ENCODE assay signal across 39 cellular contexts in the genomic region with DNA sequence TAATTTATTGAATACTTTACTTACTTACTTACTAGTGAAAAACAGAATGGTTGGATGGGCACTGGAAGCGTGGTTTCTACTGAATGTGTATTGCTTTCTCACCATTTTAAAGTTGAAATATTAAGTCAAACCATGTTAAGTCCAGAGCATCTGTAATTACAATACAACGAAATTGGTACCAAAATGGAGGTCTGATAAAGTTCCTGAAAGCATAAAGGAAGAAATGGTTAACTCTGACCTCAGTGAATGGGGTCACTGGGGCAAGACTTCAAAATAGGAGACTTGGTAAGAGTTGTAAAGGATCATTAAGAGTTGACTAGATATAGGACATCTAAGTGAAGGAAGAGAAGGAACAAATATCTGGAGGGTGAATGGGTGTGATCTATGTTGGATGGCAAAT.
"Had no signal": no experiment of that assay in that cellular context is flagged by ENCODE, and none has a peak within 500 bp of the region (broad histone marks: within the 10 kb centered on the region; RNA-seq: fewer than 3 reads in every experiment).

No MANE protein-coding gene starts in this region.

- H3K4me3 ChIP-seq: adrenal gland, ascending aorta, body of pancreas, breast epithelium, cardiac muscle cell had no signal

- H3K4me1 Mint-ChIP-seq: brain had no signal

- H3K27ac ChIP-seq: adrenal gland, ascending aorta, body of pancreas, brain microvascular endothelial cell, breast epithelium, cardiac muscle cell had no signal

- FAIRE-seq: astrocyte, bronchial epithelial cell had no signal

- H3K9me3 Mint-ChIP-seq: activated naive CD4-positive, alpha-beta T cell treated with anti-CD3 and anti-CD28 coated beads for 36 hours; activated naive CD4-positive, alpha-beta T cell treated with anti-CD3 and anti-CD28 coated beads, Interleukin-2, amount 50 U/mL, for 24 hours; activated naive CD8-positive, alpha-beta T cell treated with anti-CD3 and anti-CD28 coated beads for 36 hours; activated T-cell treated with anti-CD3 and anti-CD28 coated beads, Interleukin-2, amount 50 U/mL, for 4 hours; central memory CD8-positive, alpha-beta T cell had no signal

- H3K27me3 ChIP-seq: adrenal gland, ascending aorta, body of pancreas, brain microvascular endothelial cell, breast epithelium, cardiac muscle cell had no signal

- ATAC-seq: activated naive CD4-positive, alpha-beta T cell treated with anti-CD3 and anti-CD28 coated beads, Interleukin-2, amount 50 U/mL, for 72 hours; activated naive CD8-positive, alpha-beta T cell treated with anti-CD3 and anti-CD28 coated beads, Interleukin-2, amount 50 U/mL, for 24 hours; activated T-cell treated with anti-CD3 and anti-CD28 coated beads, Interleukin-2, amount 50 U/mL, for 4 hours; activated T-cell treated with anti-CD3 and anti-CD28 coated beads, Interleukin-2, amount 50 U/mL, for 72 hours; body of pancreas had no signal

- H3K27me3 Mint-ChIP-seq: activated T-helper 17 cell treated with anti-CD3 and anti-CD28 coated beads, Interleukin-2, amount 50 U/mL, for 72 hours had no signal

- H3K4me1 ChIP-seq: adrenal gland, ascending aorta, body of pancreas, breast epithelium had no signal

- H3K27ac Mint-ChIP-seq: activated naive CD4-positive, alpha-beta T cell treated with anti-CD3 and anti-CD28 coated beads for 36 hours; activated naive CD4-positive, alpha-beta T cell treated with anti-CD3 and anti-CD28 coated beads, Interleukin-2, amount 10 ng/mL, durations not matched to agents 7 days and 5 days; activated naive CD4-positive, alpha-beta T cell treated with anti-CD3 and anti-CD28 coated beads, Interleukin-2, amount 50 U/mL, for 24 hours; activated naive CD4-positive, alpha-beta T cell treated with anti-CD3 and anti-CD28 coated beads, Interleukin-2, amount 50 U/mL, for 72 hours; activated naive CD8-positive, alpha-beta T cell; activated naive CD8-positive, alpha-beta T cell treated with anti-CD3 and anti-CD28 coated beads for 36 hours; activated naive CD8-positive, alpha-beta T cell treated with anti-CD3 and anti-CD28 coated beads, Interleukin-2, amount 10 ng/mL, durations not matched to agents 7 days and 5 days; activated naive CD8-positive, alpha-beta T cell treated with anti-CD3 and anti-CD28 coated beads, Interleukin-2, amount 50 U/mL, for 24 hours; activated T-cell treated with anti-CD3 and anti-CD28 coated beads, Interleukin-2, amount 50 U/mL, for 24 hours; activated T-cell treated with anti-CD3 and anti-CD28 coated beads, Interleukin-2, amount 50 U/mL, for 72 hours; activated T-helper 1 cell treated with anti-CD3 and anti-CD28 coated beads, Interleukin-12 subunit alpha, Interleukin-12 subunit beta, Interleukin-2, Interleukin-4 antibody, amounts not matched to agents 30 ng/mL and 10 ng/mL and 1 ng/mL, durations not matched to agents 14 hours and 24 hours and 36 hours; activated T-helper 17 cell treated with anti-CD3 and anti-CD28 coated beads, Interleukin-2, amount 50 U/mL, for 72 hours; activated T-helper 2 cell treated with anti-CD3 and anti-CD28 coated beads, Interferon-gamma antibody, Interleukin-2, Interleukin-4, amounts not matched to agents 10 μg/mL and 5 μg/mL and 100 μg/mL, durations not matched to agents 14 hours and 24 hours and 36 hours; brain had no signal

- DNase-seq: activated effector memory CD4-positive, alpha-beta T cell treated with anti-CD3 and anti-CD28 coated beads, Interleukin-2, amount 50 U/mL, for 16 hours; activated effector memory CD4-positive, alpha-beta T cell treated with Interleukin-2 at 50 U/mL for 16 hours; activated gamma-delta T cell; activated gamma-delta T cell treated with Interleukin-2 at 50 U/mL for 16 hours; activated naive CD4-positive, alpha-beta T cell; activated naive CD4-positive, alpha-beta T cell treated with anti-CD3 and anti-CD28 coated beads, Interleukin-2, amount 10 ng/mL, durations not matched to agents 7 days and 5 days; activated naive CD4-positive, alpha-beta T cell treated with anti-CD3 and anti-CD28 coated beads, Interleukin-2, amount 50 U/mL, for 16 hours; activated naive CD4-positive, alpha-beta T cell treated with Interleukin-2 at 50 U/mL for 16 hours; activated naive CD8-positive, alpha-beta T cell treated with anti-CD3 and anti-CD28 coated beads for 36 hours; activated naive CD8-positive, alpha-beta T cell treated with anti-CD3 and anti-CD28 coated beads, Interleukin-2, amount 10 ng/mL, durations not matched to agents 7 days and 5 days; activated naive CD8-positive, alpha-beta T cell treated with anti-CD3 and anti-CD28 coated beads, Interleukin-2, amount 50 U/mL, for 24 hours; activated T-cell treated with anti-CD3 and anti-CD28 coated beads, Interleukin-2, amount 50 U/mL, for 24 hours; activated T-cell treated with anti-CD3 and anti-CD28 coated beads, Interleukin-2, amount 50 U/mL, for 4 hours; activated T-cell treated with anti-CD3 and anti-CD28 coated beads, Interleukin-2, amount 50 U/mL, for 48 hours; activated T-cell treated with anti-CD3 and anti-CD28 coated beads, Interleukin-2, amount 50 U/mL, for 72 hours; adrenal gland; amniotic stem cell; amygdala; anterior cingulate cortex; aorta; body of pancreas; brain microvascular endothelial cell; caudate nucleus; central memory CD4-positive, alpha-beta T cell; cerebellar nuclear complex had no signal

- H3K36me3 ChIP-seq: adrenal gland, ascending aorta, brain microvascular endothelial cell, breast epithelium, cardiac muscle cell had no signal

- H3K9me3 ChIP-seq: adrenal gland, ascending aorta had no signal

- H3K4me3 Mint-ChIP-seq: activated naive CD4-positive, alpha-beta T cell treated with anti-CD3 and anti-CD28 coated beads for 36 hours; activated naive CD4-positive, alpha-beta T cell treated with anti-CD3 and anti-CD28 coated beads, Interleukin-2, amount 10 ng/mL, durations not matched to agents 7 days and 5 days; activated naive CD4-positive, alpha-beta T cell treated with anti-CD3 and anti-CD28 coated beads, Interleukin-2, amount 50 U/mL, for 24 hours; activated naive CD8-positive, alpha-beta T cell; activated naive CD8-positive, alpha-beta T cell treated with anti-CD3 and anti-CD28 coated beads for 36 hours; activated naive CD8-positive, alpha-beta T cell treated with anti-CD3 and anti-CD28 coated beads, Interleukin-2, amount 10 ng/mL, durations not matched to agents 7 days and 5 days; activated naive CD8-positive, alpha-beta T cell treated with anti-CD3 and anti-CD28 coated beads, Interleukin-2, amount 50 U/mL, for 24 hours; activated T-cell treated with anti-CD3 and anti-CD28 coated beads, Interleukin-2, amount 50 U/mL, for 24 hours; activated T-cell treated with anti-CD3 and anti-CD28 coated beads, Interleukin-2, amount 50 U/mL, for 72 hours; activated T-helper 1 cell treated with anti-CD3 and anti-CD28 coated beads, Interleukin-12 subunit alpha, Interleukin-12 subunit beta, Interleukin-2, Interleukin-4 antibody, amounts not matched to agents 30 ng/mL and 10 ng/mL and 1 ng/mL, durations not matched to agents 14 hours and 24 hours and 36 hours; activated T-helper 17 cell treated with anti-CD3 and anti-CD28 coated beads, Interleukin-2, amount 50 U/mL, for 72 hours; brain; central memory CD8-positive, alpha-beta T cell had no signal

- H3K36me3 Mint-ChIP-seq: activated naive CD8-positive, alpha-beta T cell; activated naive CD8-positive, alpha-beta T cell treated with anti-CD3 and anti-CD28 coated beads for 36 hours; activated naive CD8-positive, alpha-beta T cell treated with anti-CD3 and anti-CD28 coated beads, Interleukin-2, amount 10 ng/mL, durations not matched to agents 7 days and 5 days; brain had no signal
